ENCODE assay signal across 1 cellular context in genomic region chr20:34415079-34415478, GRCh38.
TF ChIP-seq lines count a peak whose summit lies in the region.

No MANE protein-coding gene starts in this region.

TF ChIP-seq in IMR-90, 13 proteins besides CTCF, POLR2A, EP300 and RAD21 (continued from another document):
- TF ChIP-seq ELK1 (IDR thresholded peaks at IDR 0.05; ENCODE audit: borderline replicate concordance, low read depth, low read length) (no peak), RFX5 (IDR thresholded peaks at IDR 0.05; ENCODE audit: low read depth, low read length) (no peak), CEBPB (IDR thresholded peaks at IDR 0.05; ENCODE audit: low read depth, low read length) (no peak), MXI1 (IDR thresholded peaks at IDR 0.05; ENCODE audit: borderline replicate concordance, low read depth, low read length) (no peak), MAZ (IDR thresholded peaks at IDR 0.05; ENCODE audit: borderline replicate concordance, low read depth, low read length) (no peak), SMC3 (IDR thresholded peaks at IDR 0.05; ENCODE audit: low read depth, low read length) (no peak)
